Comparison of ENCODE assay signal across 29 cellular contexts in genomic region chr22:38087855-38088254, GRCh38. TPM values are rescaled to one million over a fixed set of nuclear protein-coding genes. Genes with fewer than 3 reads are reported as not detected.
DNase-seq lines count a peak whose midpoint lies in the region; ATAC-seq, FAIRE-seq and TF ChIP-seq lines count a peak whose summit lies in the region.
"Had no signal": no experiment of that assay in that cellular context is flagged by ENCODE, and none has a peak within 500 bp of the region (broad histone marks: within the 10 kb centered on the region; RNA-seq: fewer than 3 reads in every experiment).

No MANE protein-coding gene starts in this region.

- TF ChIP-seq EP300 in H1 (IDR thresholded peaks at IDR 0.05; ENCODE audit: borderline replicate concordance in 1 of 2, low read depth in 2 of 2, low read length in 2 of 2), result no peak

- H3K4ac ChIP-seq in H1 (replicated peaks; ENCODE audit: insufficient read length, low read depth, low read length), result peak overlapping the region; percentile 13

- H2BK5ac ChIP-seq in H1 (ENCODE audit: low read depth, low read length), result no peak overlapping the region

- H3K9ac ChIP-seq in mammary epithelial cell (ENCODE audit: insufficient read depth, low read length) (no peak overlapping the region), H1 (replicated peaks in 1 of 4; ENCODE audit: extremely low read depth in 1 of 4, low read depth in 3 of 4, low read length in 3 of 4) (no peak overlapping the region), skeletal muscle satellite cell (ENCODE audit: low read depth, low read length) (no peak overlapping the region)

- no peaks in the 10 kb centered on the region for H3K27me3 ChIP-seq in mammary epithelial cell (ENCODE audit: insufficient read depth, low read length)
- H3K27me3 ChIP-seq in H1 (replicated peaks in 1 of 4; ENCODE audit: control insufficient read depth in 3 of 4, extremely low read depth in 1 of 4, insufficient read depth in 3 of 4, low read length in 3 of 4), result peaks cover 0 to 9% (median 2%) of the 10 kb centered on the region in 4 experiments; a peak in 3 of 7 replicates
- H3K27me3 ChIP-seq in lower lobe of right lung (ENCODE audit: low read depth), result peaks cover 15% of the 10 kb centered on the region
- peaks cover 12% of the 10 kb centered on the region for H3K27me3 ChIP-seq in skeletal muscle satellite cell (ENCODE audit: control insufficient read depth, insufficient read depth, low read length)
- no peaks in the 10 kb centered on the region for H3K27me3 ChIP-seq in SJCRH30

- no peak overlapping the region for H2AK5ac ChIP-seq in H1 (ENCODE audit: low read depth, low read length)

- no peak overlapping the region for H3K18ac ChIP-seq in H1 (ENCODE audit: extremely low read depth, low read length)

- H2AFZ ChIP-seq in mammary epithelial cell (ENCODE audit: low read depth, low read length), result no peak overlapping the region
- no peak overlapping the region for H2AFZ ChIP-seq in H1 (ENCODE audit: low read length)

- H3K23me2 ChIP-seq in H1 (ENCODE audit: low read depth, low read length), result peaks cover 2% of the 10 kb centered on the region; the same call in 1 of the 2 replicates

- H4K20me1 ChIP-seq in mammary epithelial cell (ENCODE audit: insufficient read depth, low read length), result no peaks in the 10 kb centered on the region
- H4K20me1 ChIP-seq in H1 (replicated peaks in 1 of 2; ENCODE audit: control insufficient read depth in 1 of 2, insufficient read depth in 2 of 2, low read length in 2 of 2), result peaks cover 0 to 2% of the 10 kb centered on the region in 2 experiments

- dilution Hi-C loops in mammary epithelial cell (cut with HindIII; ENCODE audit: low sequenced_read_pairs), result no loop called here

- H3K4me3 ChIP-seq in mammary epithelial cell (replicated peaks in 1 of 3; ENCODE audit: insufficient read depth in 1 of 3, low read depth in 2 of 3, low read length in 3 of 3), result no peak overlapping the region
- no peak overlapping the region for H3K4me3 ChIP-seq in H1 (ENCODE audit: extremely low read depth in 1 of 4, insufficient read depth in 2 of 4, low read depth in 3 of 4, low read length in 4 of 4)
- no peak overlapping the region for H3K4me3 ChIP-seq in lower lobe of right lung
- H3K4me3 ChIP-seq in skeletal muscle satellite cell (ENCODE audit: low read length), result no peak overlapping the region
- no peak overlapping the region for H3K4me3 ChIP-seq in SJCRH30
- H3K4me3 ChIP-seq: SK-N-MC had no signal

- H3K79me2 ChIP-seq in mammary epithelial cell (ENCODE audit: insufficient read depth, low read length) (no peaks in the 10 kb centered on the region), H1 (ENCODE audit: control insufficient read depth in 1 of 2, insufficient read depth in 2 of 2, low read length in 2 of 2) (no peaks in the 10 kb centered on the region)

- no peak overlapping the region for H4K5ac ChIP-seq in H1 (ENCODE audit: insufficient read length, low read depth, low read length)

- POLR2A ChIA-PET in MCF 10A (lab: Yijun Ruan, JAX), result no interaction called here
- POLR2A ChIA-PET in H1 (lab: Charles Lee; ENCODE audit: partially characterized antibody), result interaction anchor here (0.5 to 1.8 kb wide), 4 partner anchors 9 to 182 kb away, joined by 3 to 10 read pairs (median 3); no protein-coding TSS in a partner anchor

- H3K36me3 Mint-ChIP-seq in MCF 10A (ENCODE audit: insufficient read depth, unreplicated experiment), result peaks cover 10% of the 10 kb centered on the region

- no peak for TF ChIP-seq POLR2A in H1 (IDR thresholded peaks at IDR 0.05; ENCODE audit: control extremely low read depth in 1 of 2, low read depth in 2 of 2, low read length in 2 of 2)

- FAIRE-seq in H1 (lab: Jason Lieb, UNC), result no peak
- FAIRE-seq: RCC 7860 had no signal

- no peak overlapping the region for H3K4me3 Mint-ChIP-seq in MCF 10A (ENCODE audit: unreplicated experiment)
- H3K4me3 Mint-ChIP-seq: CD4-positive, CD25-positive, alpha-beta regulatory T cell had no signal

- H4K8ac ChIP-seq in H1 (ENCODE audit: extremely low read depth, insufficient read depth, low read length), result no peak overlapping the region

- H3K27ac Mint-ChIP-seq in MCF 10A (ENCODE audit: low read depth, unreplicated experiment), result no peak overlapping the region
- H3K27ac Mint-ChIP-seq: CD4-positive, CD25-positive, alpha-beta regulatory T cell had no signal

- peak overlapping the region; percentile 96 for H3K4me2 ChIP-seq in mammary epithelial cell (ENCODE audit: insufficient read depth, low read depth, low read length)
- H3K4me2 ChIP-seq in H1 (ENCODE audit: insufficient read depth in 1 of 2, low read depth in 2 of 2, low read length in 2 of 2), result no peak overlapping the region; a peak in 1 of 4 replicates
- peak overlapping the region; percentile 81 for H3K4me2 ChIP-seq in skeletal muscle satellite cell (ENCODE audit: low read length)

- H2BK15ac ChIP-seq in H1 (ENCODE audit: low read length), result peak overlapping the region; percentile 40; the same call in 1 of the 2 replicates

- no peak for TF ChIP-seq RAD21 in H1 (IDR thresholded peaks at IDR 0.05 in 1 of 2, conservative IDR thresholded peaks at IDR 0.05 in 1 of 2; ENCODE audit: low read depth in 2 of 2, low read length in 2 of 2)

- no peak overlapping the region; the same call in 1 of the 2 replicates for H2BK12ac ChIP-seq in H1 (ENCODE audit: low read depth, low read length)

- BruUV-seq in mammary epithelial cell (replicated peaks; lab: Mats Ljungman, UMichigan) (no TSS peak), MCF 10A (replicated peaks; lab: Mats Ljungman, UMichigan) (no TSS peak)

- H2BK120ac ChIP-seq in H1 (replicated peaks; ENCODE audit: low read depth, low read length), result no peak overlapping the region

- H3K36me3 ChIP-seq in mammary epithelial cell (ENCODE audit: insufficient read depth, low read length) (no peaks in the 10 kb centered on the region), H1 (ENCODE audit: control insufficient read depth in 2 of 4, insufficient read depth in 4 of 4, low read length in 3 of 4) (no peaks in the 10 kb centered on the region), lower lobe of right lung (no peaks in the 10 kb centered on the region), skeletal muscle satellite cell (ENCODE audit: insufficient read depth, low read length) (no peaks in the 10 kb centered on the region), SJCRH30 (no peaks in the 10 kb centered on the region)
- H3K36me3 ChIP-seq: BE2C had no signal

- H2BK20ac ChIP-seq in H1 (ENCODE audit: low read length), result 0 out of 2 replicates have a peak overlapping the region, but pooled peaks have one; percentile 18

- H3K27ac ChIP-seq in mammary epithelial cell (ENCODE audit: insufficient read depth, low read depth, low read length) (no peak overlapping the region), H1 (ENCODE audit: low read depth, low read length) (no peak overlapping the region), lower lobe of right lung (no peak overlapping the region), SJCRH30 (no peak overlapping the region)
- H3K27ac ChIP-seq: HL-60, SK-N-MC had no signal

- 91% methylated on average over 11 of the region's 12 CpGs for WGBS in mammary epithelial cell (ENCODE audit: low coverage, missing lambda C conversion rate)
- 92% methylated on average over 11 of the region's 12 CpGs; no CpG with 5 or more reads in 1 of the 2 experiments for WGBS in H1 (ENCODE audit: extremely low coverage in 1 of 2, insufficient coverage in 1 of 2, insufficient read length in 1 of 2, insufficient replicate concordance in 2 of 2, low coverage in 1 of 2, low lambda C conversion rate in 2 of 2, missing lambda C conversion rate in 1 of 2), 2 experiments

- no peaks in the 10 kb centered on the region for H3K79me1 ChIP-seq in H1 (ENCODE audit: low read depth, low read length)

- no peaks in the 10 kb centered on the region for H3K9me3 Mint-ChIP-seq in MCF 10A (ENCODE audit: unreplicated experiment)

- H3K4me1 ChIP-seq in mammary epithelial cell (ENCODE audit: insufficient read depth, low read length), result peaks cover 8% of the 10 kb centered on the region
- peaks cover 0 to 23% (median 15%) of the 10 kb centered on the region in 4 experiments; a peak in 6 of 7 replicates for H3K4me1 ChIP-seq in H1 (replicated peaks in 1 of 4; ENCODE audit: control insufficient read depth in 3 of 4, insufficient read depth in 4 of 4, low read length in 3 of 4)
- peaks cover under 1% of the 10 kb centered on the region for H3K4me1 ChIP-seq in lower lobe of right lung
- H3K4me1 ChIP-seq in skeletal muscle satellite cell (ENCODE audit: control insufficient read depth, insufficient read depth, low read length), result peaks cover 4% of the 10 kb centered on the region
- H3K4me1 ChIP-seq in SJCRH30, result peaks cover 14% of the 10 kb centered on the region
- H3K4me1 ChIP-seq: BE2C had no signal

- H3K9me3 ChIP-seq in mammary epithelial cell (replicated peaks; ENCODE audit: insufficient read depth, low read length) (no peaks in the 10 kb centered on the region), H1 (ENCODE audit: insufficient read depth in 2 of 2, low read depth in 1 of 2, low read length in 1 of 2) (no peaks in the 10 kb centered on the region), lower lobe of right lung (no peaks in the 10 kb centered on the region), skeletal muscle satellite cell (replicated peaks; ENCODE audit: low read length) (no peaks in the 10 kb centered on the region), SJCRH30 (replicated peaks) (no peaks in the 10 kb centered on the region)
- H3K9me3 ChIP-seq: BE2C had no signal

- TF ChIP-seq CTCF in mammary epithelial cell (conservative IDR thresholded peaks at IDR 0.05 in 1 of 2, IDR thresholded peaks at IDR 0.05 in 1 of 2; ENCODE audit: extremely low read depth in 1 of 2, insufficient read depth in 1 of 2, low read depth in 1 of 2, low read length in 2 of 2) (no peak), MCF 10A (IDR thresholded peaks at IDR 0.05; ENCODE audit: unreplicated experiment) (no peak), H1 (IDR thresholded peaks at IDR 0.05; ENCODE audit: control extremely low read depth in 1 of 3, insufficient read depth in 1 of 3, low read depth in 1 of 3, low read length in 3 of 3) (no peak), lower lobe of right lung (IDR thresholded peaks at IDR 0.05) (no peak)

- H3K4me1 Mint-ChIP-seq in MCF 10A (ENCODE audit: insufficient read depth, unreplicated experiment), result peaks cover 12% of the 10 kb centered on the region

- ATAC-seq in lower lobe of right lung (no peak), GM18870 (IDR thresholded peaks at IDR 0.05; ENCODE audit: unreplicated experiment) (no peak)
- ATAC-seq: Right ventricle myocardium inferior had no signal

- in situ Hi-C loops in mammary epithelial cell (cut with MboI; ENCODE audit: low sequenced_read_pairs in 2 of 2), result no loop called here

- CTCF ChIA-PET in mammary epithelial cell (lab: Charles Lee; ENCODE audit: low non-redundant PET), result no interaction called here
- CTCF ChIA-PET in MCF 10A (lab: Yijun Ruan, JAX), result no interaction called here
- CTCF ChIA-PET in H1 (lab: Charles Lee; ENCODE audit: partially characterized antibody), result interaction anchor here (3.3 to 4.8 kb wide), 2 partner anchors 12 to 13 kb away, joined by 34 to 64 read pairs; no protein-coding TSS in a partner anchor

- no peak overlapping the region for H4K91ac ChIP-seq in H1 (replicated peaks; ENCODE audit: insufficient read length, low read length)

- DNase-seq in mammary epithelial cell, result no peak
- no peak for DNase-seq in MCF 10A (ENCODE audit: unreplicated experiment)
- DNase-seq in H1 (ENCODE audit: low read depth in 1 of 2, low spot score in 2 of 2), result no peak
- DNase-seq in lower lobe of right lung, result peak; percentile 32
- no peak for DNase-seq in NCI-H2081 treated with DMSO at 0.1 percent for 48 hours (lab: John Stamatoyannopoulos, UW)
- no peak for DNase-seq in SJCRH30
- DNase-seq: 8988T; BE2C; CD4-positive, CD25-positive, alpha-beta regulatory T cell; COR-L47; DMS153; GDM1; IMR-90; NCI-H1048; NCI-H146; NCI-H2029 treated with DMSO at 0.1 percent for 48 hours; NCI-H446 treated with DMSO at 0.1 percent for 48 hours; NCI-H69 had no signal

- H3K23ac ChIP-seq in H1 (ENCODE audit: insufficient read length), result no peak overlapping the region

- intact Hi-C loops in mammary epithelial cell (cut with micrococcal nuclease), result no loop called here
- intact Hi-C loops in MCF 10A (cut with micrococcal nuclease), result no loop called here
- intact Hi-C loops in lower lobe of right lung (cut with DNase I), result no loop called here

- H3K27me3 Mint-ChIP-seq in MCF 10A (ENCODE audit: insufficient read depth, unreplicated experiment), result no peaks in the 10 kb centered on the region

- no peak overlapping the region for H3K14ac ChIP-seq in H1 (ENCODE audit: insufficient read length)

- no peak overlapping the region for H3K56ac ChIP-seq in H1 (replicated peaks; ENCODE audit: insufficient read length, low read depth, low read length)

RNA-seq across cellular contexts. Expression of gene SLC16A8, which starts 3.9 kb away (rescaled TPM):
- total RNA-seq in mammary epithelial cell, result not detected
- not detected for polyA plus RNA-seq in mammary epithelial cell
- not detected for polyA minus RNA-seq in mammary epithelial cell
- not detected in 2 replicates for total RNA-seq in MCF 10A (2022)
- not detected in 2 replicates for total RNA-seq in H1 (2021; fragmentation: NEBNext Ultra II Directional; extraction: Animal tissue kit (Norgen Biotek cat#: 25700))
- polyA plus RNA-seq in H1 (2011; rRNA removed), result 0.70 and 1.2 TPM in 2 replicates
- polyA plus RNA-seq in H1 (2011; cell fraction: cytosol; rRNA removed), result 0.62 TPM
- 0.44 TPM for polyA plus RNA-seq in H1 (2011; cell fraction: nucleus; rRNA removed)
- polyA plus RNA-seq in H1 (2012, experiment 1 of 2), result 0.69 to 1.6 TPM (median 1.3 TPM) in 4 replicates
- polyA plus RNA-seq in H1 (2012, experiment 2 of 2), result 0.43 TPM
- 0.28 TPM for polyA plus RNA-seq in H1 (2013, experiment 1 of 2)
- polyA plus RNA-seq in H1 (2013, experiment 2 of 2), result 0.17 TPM
- polyA minus RNA-seq in H1 (2011; rRNA and poly(A)+ RNA removed), result not detected in 2 replicates
- not detected for polyA minus RNA-seq in H1 (2011; cell fraction: cytosol; rRNA and poly(A)+ RNA removed)
- polyA minus RNA-seq in H1 (2011; cell fraction: nucleus; rRNA and poly(A)+ RNA removed), result 0.40 TPM
- 0.24 TPM for total RNA-seq in lower lobe of right lung
- total RNA-seq in skeletal muscle satellite cell (2012; rRNA removed), result under 0.01 TPM in 1 of 2 replicates, not detected in the other
- 1.1 and 1.4 TPM in 2 replicates for total RNA-seq in SJCRH30 (2014; rRNA removed; shearing (Covaris generic))
- total RNA-seq: CD4-positive, CD25-positive, alpha-beta regulatory T cell; Daoy; H4; HT1080; IMR-90; M059J; OCI-LY7; Right ventricle myocardium inferior had no signal
- polyA plus RNA-seq: CD4-positive, CD25-positive, alpha-beta regulatory T cell; IMR-90 had no signal

RNA-seq across cellular contexts. Expression of gene BAIAP2L2, which starts 22.6 kb away (rescaled TPM):
- total RNA-seq in mammary epithelial cell, result 10 to 100 TPM in 1 of 2 donors, 1 to 10 TPM in 1; 2.2 to 10.1 TPM
- polyA plus RNA-seq in mammary epithelial cell, result 5.4 TPM
- polyA minus RNA-seq in mammary epithelial cell, result 1.1 TPM
- 3.6 and 7.1 TPM in 2 replicates for total RNA-seq in MCF 10A (2022)
- 5.4 and 7.2 TPM in 2 replicates for total RNA-seq in H1 (2021; fragmentation: NEBNext Ultra II Directional; extraction: Animal tissue kit (Norgen Biotek cat#: 25700))
- 10.0 and 13.9 TPM in 2 replicates for polyA plus RNA-seq in H1 (2011; rRNA removed)
- polyA plus RNA-seq in H1 (2011; cell fraction: cytosol; rRNA removed), result 5.2 TPM
- 14.7 TPM for polyA plus RNA-seq in H1 (2011; cell fraction: nucleus; rRNA removed)
- polyA plus RNA-seq in H1 (2012, experiment 1 of 2), result 2.3 to 7.1 TPM (median 5.9 TPM) in 4 replicates
- polyA plus RNA-seq in H1 (2012, experiment 2 of 2), result 3.2 TPM
- polyA plus RNA-seq in H1 (2013, experiment 1 of 2), result 5.7 TPM
- 5.2 TPM for polyA plus RNA-seq in H1 (2013, experiment 2 of 2)
- polyA minus RNA-seq in H1 (2011; rRNA and poly(A)+ RNA removed), result 0.54 and 1.1 TPM in 2 replicates
- 5.6 TPM for polyA minus RNA-seq in H1 (2011; cell fraction: cytosol; rRNA and poly(A)+ RNA removed)
- 1.5 TPM for polyA minus RNA-seq in H1 (2011; cell fraction: nucleus; rRNA and poly(A)+ RNA removed)
- 0.44 TPM for total RNA-seq in lower lobe of right lung
- 2.3 and 5.5 TPM in 2 replicates for total RNA-seq in skeletal muscle satellite cell (2012; rRNA removed)
- total RNA-seq in SJCRH30 (2014; rRNA removed; shearing (Covaris generic)), result not detected in 2 replicates
- total RNA-seq: H4, HT1080, M059J had no signal
- polyA plus RNA-seq: CD4-positive, CD25-positive, alpha-beta regulatory T cell had no signal

RNA-seq across cellular contexts. Expression of gene PICK1, which starts 30.7 kb away (rescaled TPM):
- total RNA-seq in mammary epithelial cell (10 to 100 TPM; 38.8 to 40.7 TPM), MCF 10A (2022) (40.2 and 40.6 TPM in 2 replicates), lower lobe of right lung (35.4 TPM)
- polyA plus RNA-seq in mammary epithelial cell (35.4 TPM), H1 (2011; rRNA removed) (20.4 and 26.7 TPM in 2 replicates)
- polyA minus RNA-seq in mammary epithelial cell, result 33.2 TPM
- total RNA-seq in H1 (2021; fragmentation: NEBNext Ultra II Directional; extraction: Animal tissue kit (Norgen Biotek cat#: 25700)), result 22.9 and 26.2 TPM in 2 replicates
- 34.3 TPM for polyA plus RNA-seq in H1 (2011; cell fraction: cytosol; rRNA removed)
- 80.4 TPM for polyA plus RNA-seq in H1 (2011; cell fraction: nucleus; rRNA removed)
- polyA plus RNA-seq in H1 (2012, experiment 1 of 2), result 14.3 to 28.4 TPM (median 26.6 TPM) in 4 replicates
- 17.5 TPM for polyA plus RNA-seq in H1 (2012, experiment 2 of 2)
- polyA plus RNA-seq in H1 (2013, experiment 1 of 2), result 13.5 TPM
- 13.1 TPM for polyA plus RNA-seq in H1 (2013, experiment 2 of 2)
- polyA minus RNA-seq in H1 (2011; rRNA and poly(A)+ RNA removed), result 24.3 and 33.6 TPM in 2 replicates
- polyA minus RNA-seq in H1 (2011; cell fraction: cytosol; rRNA and poly(A)+ RNA removed), result 15.3 TPM
- 33.8 TPM for polyA minus RNA-seq in H1 (2011; cell fraction: nucleus; rRNA and poly(A)+ RNA removed)
- 4.8 and 5.6 TPM in 2 replicates for total RNA-seq in skeletal muscle satellite cell (2012; rRNA removed)
- 0.45 and 1.2 TPM in 2 replicates for total RNA-seq in SJCRH30 (2014; rRNA removed; shearing (Covaris generic))

Comparison
In these comparisons a context has a peak if more than half of its experiments do, and no peak if none do; other contexts are left out.
1. H3K4me2 ChIP-seq: peak in mammary epithelial cell (single experiment) and skeletal muscle satellite cell (single experiment); none in H1 (0 of 2).
2. RNA of gene PICK1, which starts 30.7 kb away (total RNA-seq): 38.8 to 40.7 TPM in mammary epithelial cell, 40.2 to 40.6 TPM in MCF 10A, 35.4 TPM in lower lobe of right lung (single experiment) and 22.9 to 26.2 TPM in H1; 0.45 to 1.2 TPM in SJCRH30; every median in the first group is over 10 times any median in the second.